1 cellular context compared by ENCODE assay signal in genomic region chr22:20131856-20132685, GRCh38.
A peak's percentile ranks its signal among the peaks of the same experiment; 100 is the strongest.
TF ChIP-seq lines count a peak whose summit lies in the region.

No MANE protein-coding gene starts in this region.

TF ChIP-seq in K562, 482 proteins besides CTCF, POLR2A, EP300 and RAD21 (continued from another document and continues in another):
- TF ChIP-seq HINFP (tag; conservative IDR thresholded peaks at IDR 0.05; ENCODE audit: low read depth) (no peak), PHF8 (IDR thresholded peaks at IDR 0.05; ENCODE audit: borderline replicate concordance, low read length) (no peak; the same call in 1 of the 2 replicates), ETV1 (tag; conservative IDR thresholded peaks at IDR 0.05; ENCODE audit: low read depth) (no peak), L3MBTL2 (IDR thresholded peaks at IDR 0.05) (peak; percentile 97), RAD51 (IDR thresholded peaks at IDR 0.05; ENCODE audit: borderline replicate concordance, low read depth) (peak; percentile 73), ESRRB (CRISPR knock-in tag; IDR thresholded peaks at IDR 0.05; ENCODE audit: borderline replicate concordance) (no peak), BCL6 (CRISPR knock-in tag; IDR thresholded peaks at IDR 0.05) (no peak), MBD1 (CRISPR knock-in tag; IDR thresholded peaks at IDR 0.05) (no peak), NCOA2 (IDR thresholded peaks at IDR 0.05; ENCODE audit: partially characterized antibody in 2 of 2) (no peak), FOXJ2 (tag; IDR thresholded peaks at IDR 0.05) (no peak), SRSF1 (IDR thresholded peaks at IDR 0.05; ENCODE audit: low read depth, low read length) (no peak), NEUROD1 (IDR thresholded peaks at IDR 0.05; ENCODE audit: borderline replicate concordance, low read depth, low read length, partially characterized antibody) (peak; percentile 31), BACH1 (tag; IDR thresholded peaks at IDR 0.05) (no peak), BHLHE40 (IDR thresholded peaks at IDR 0.05; ENCODE audit: low read length) (peak; percentile 71), FOXA1 (IDR thresholded peaks at IDR 0.05; ENCODE audit: borderline replicate concordance) (no peak), ZNF143 (CRISPR knock-in tag; IDR thresholded peaks at IDR 0.05) (no peak), RHOXF2B (CRISPR knock-in tag; conservative IDR thresholded peaks at IDR 0.05) (no peak), SUPT5H (IDR thresholded peaks at IDR 0.05) (no peak), ZNF253 (CRISPR knock-in tag; conservative IDR thresholded peaks at IDR 0.05) (no peak), RNF2 (IDR thresholded peaks at IDR 0.05) (no peak), EWSR1 (IDR thresholded peaks at IDR 0.05; ENCODE audit: borderline replicate concordance, low read depth, partially characterized antibody) (no peak), ZNF311 (CRISPR knock-in tag; IDR thresholded peaks at IDR 0.05) (no peak), ARID3B (CRISPR knock-in tag; IDR thresholded peaks at IDR 0.05; ENCODE audit: borderline replicate concordance) (no peak), ZFX (CRISPR knock-in tag; IDR thresholded peaks at IDR 0.05) (no peak), DIDO1 (tag; IDR thresholded peaks at IDR 0.05; ENCODE audit: low read depth) (no peak), CHD4 (IDR thresholded peaks at IDR 0.05; ENCODE audit: insufficient read depth, insufficient replicate concordance, low read depth, low read length, poor library complexity, severe bottlenecking) (peak; percentile 73), ZNF146 (CRISPR knock-in tag; IDR thresholded peaks at IDR 0.05; ENCODE audit: unreplicated experiment) (peak; percentile 39), MYNN (IDR thresholded peaks at IDR 0.05) (no peak), MYNN (CRISPR knock-in tag; IDR thresholded peaks at IDR 0.05) (no peak), KDM5B (IDR thresholded peaks at IDR 0.05; ENCODE audit: insufficient replicate concordance, low read depth, low read length) (peak; percentile 72), DNMT1 (IDR thresholded peaks at IDR 0.05) (no peak), KLF10 (CRISPR knock-in tag; IDR thresholded peaks at IDR 0.05) (no peak; the same call in 1 of the 2 replicates), ZBTB1 (CRISPR knock-in tag; IDR thresholded peaks at IDR 0.05; ENCODE audit: borderline replicate concordance, low read depth) (no peak), U2AF1 (optimal IDR thresholded peaks at IDR 0.05; ENCODE audit: low read depth, low read length) (no peak), CHCHD3 (CRISPR knock-in tag; IDR thresholded peaks at IDR 0.05) (no peak), CBX5 (IDR thresholded peaks at IDR 0.05; ENCODE audit: borderline replicate concordance, low read depth) (0 out of 2 replicates have a peak, but pooled peaks have one; percentile 4), SRSF9 (IDR thresholded peaks at IDR 0.05; ENCODE audit: borderline replicate concordance, low read depth, low read length) (no peak), FIP1L1 (IDR thresholded peaks at IDR 0.05; ENCODE audit: low read depth, low read length, poor library complexity, severe bottlenecking) (no peak), HOXB6 (CRISPR knock-in tag; IDR thresholded peaks at IDR 0.05; ENCODE audit: borderline replicate concordance) (no peak), NR4A1 (CRISPR knock-in tag; IDR thresholded peaks at IDR 0.05) (peak; percentile 3; the same call in 1 of the 2 replicates), NR4A1 (tag; IDR thresholded peaks at IDR 0.05) (no peak), SOX6 (IDR thresholded peaks at IDR 0.05) (no peak), FOXA3 (CRISPR knock-in tag; conservative IDR thresholded peaks at IDR 0.05 in 1 of 2, IDR thresholded peaks at IDR 0.05 in 1 of 2) (no peak), CBX3 (IDR thresholded peaks at IDR 0.05; ENCODE audit: borderline replicate concordance in 1 of 2, low read length in 2 of 2) (0 out of 3 replicates have a peak, but pooled peaks of 1 of the 2 experiments have one; percentile 13), SRSF3 (IDR thresholded peaks at IDR 0.05; ENCODE audit: insufficient read depth, low read length) (no peak), HDAC3 (IDR thresholded peaks at IDR 0.05; ENCODE audit: borderline replicate concordance, partially characterized antibody) (no peak), ZBTB9 (CRISPR knock-in tag; IDR thresholded peaks at IDR 0.05) (0 out of 2 replicates have a peak, but pooled peaks have one; percentile 39), MNT (conservative IDR thresholded peaks at IDR 0.05) (no peak; a peak in 1 of 4 replicates), ZC3H8 (IDR thresholded peaks at IDR 0.05) (no peak), DACH1 (IDR thresholded peaks at IDR 0.05; ENCODE audit: partially characterized antibody) (no peak), NCOA6 (IDR thresholded peaks at IDR 0.05) (no peak), ATF1 (CRISPR knock-in tag; IDR thresholded peaks at IDR 0.05) (no peak; the same call in 1 of the 2 replicates), ATF1 (tag; IDR thresholded peaks at IDR 0.05) (peak; percentile 63), THAP12 (CRISPR knock-in tag; IDR thresholded peaks at IDR 0.05) (peak; percentile 42), SMAD4 (CRISPR knock-in tag; conservative IDR thresholded peaks at IDR 0.05) (no peak), ZNF561 (CRISPR knock-in tag; conservative IDR thresholded peaks at IDR 0.05) (no peak), ZNF184 (CRISPR knock-in tag; IDR thresholded peaks at IDR 0.05) (no peak), TRIM25 (IDR thresholded peaks at IDR 0.05; ENCODE audit: borderline replicate concordance) (no peak), RBFOX2 (IDR thresholded peaks at IDR 0.05; ENCODE audit: low read depth, low read length) (peak; percentile 65; the same call in 1 of the 2 replicates), EP400 (IDR thresholded peaks at IDR 0.05) (no peak), IRF9 (tag; IDR thresholded peaks at IDR 0.05) (no peak)
- TF ChIP-seq, protein P1, sequence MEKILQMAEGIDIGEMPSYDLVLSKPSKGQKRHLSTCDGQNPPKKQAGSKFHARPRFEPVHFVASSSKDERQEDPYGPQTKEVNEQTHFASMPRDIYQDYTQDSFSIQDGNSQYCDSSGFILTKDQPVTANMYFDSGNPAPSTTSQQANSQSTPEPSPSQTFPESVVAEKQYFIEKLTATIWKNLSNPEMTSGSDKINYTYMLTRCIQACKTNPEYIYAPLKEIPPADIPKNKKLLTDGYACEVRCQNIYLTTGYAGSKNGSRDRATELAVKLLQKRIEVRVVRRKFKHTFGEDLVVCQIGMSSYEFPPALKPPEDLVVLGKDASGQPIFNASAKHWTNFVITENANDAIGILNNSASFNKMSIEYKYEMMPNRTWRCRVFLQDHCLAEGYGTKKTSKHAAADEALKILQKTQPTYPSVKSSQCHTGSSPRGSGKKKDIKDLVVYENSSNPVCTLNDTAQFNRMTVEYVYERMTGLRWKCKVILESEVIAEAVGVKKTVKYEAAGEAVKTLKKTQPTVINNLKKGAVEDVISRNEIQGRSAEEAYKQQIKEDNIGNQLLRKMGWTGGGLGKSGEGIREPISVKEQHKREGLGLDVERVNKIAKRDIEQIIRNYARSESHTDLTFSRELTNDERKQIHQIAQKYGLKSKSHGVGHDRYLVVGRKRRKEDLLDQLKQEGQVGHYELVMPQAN (IDR thresholded peaks at IDR 0.05; ENCODE audit: borderline replicate concordance): peak; percentile 66
